1 cellular context compared by ENCODE assay signal in the genomic region with DNA sequence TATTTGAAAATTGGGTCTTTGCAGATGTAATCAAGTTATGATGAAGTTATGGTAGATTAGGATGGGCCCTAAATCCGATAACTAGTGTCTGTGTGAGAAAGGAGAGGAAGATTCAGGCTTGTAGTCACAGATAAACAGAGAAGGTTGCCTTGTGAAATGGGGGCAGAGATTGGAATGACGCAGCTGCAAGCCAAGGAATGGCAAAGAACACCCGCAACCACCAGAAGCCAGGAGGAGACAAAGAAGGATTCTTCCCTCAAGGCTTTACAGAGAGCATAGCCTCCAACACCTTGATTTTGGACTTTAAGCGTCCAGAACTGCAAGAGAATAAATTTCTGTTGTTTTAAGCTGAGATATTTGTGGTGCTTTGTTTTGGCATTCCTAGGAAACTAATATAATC.
TF ChIP-seq lines count a peak whose summit lies in the region.

No MANE protein-coding gene starts in this region.

TF ChIP-seq in WTC11, 78 proteins besides CTCF, POLR2A, EP300 and RAD21 (continued from another document):
- TF ChIP-seq, protein P1, sequence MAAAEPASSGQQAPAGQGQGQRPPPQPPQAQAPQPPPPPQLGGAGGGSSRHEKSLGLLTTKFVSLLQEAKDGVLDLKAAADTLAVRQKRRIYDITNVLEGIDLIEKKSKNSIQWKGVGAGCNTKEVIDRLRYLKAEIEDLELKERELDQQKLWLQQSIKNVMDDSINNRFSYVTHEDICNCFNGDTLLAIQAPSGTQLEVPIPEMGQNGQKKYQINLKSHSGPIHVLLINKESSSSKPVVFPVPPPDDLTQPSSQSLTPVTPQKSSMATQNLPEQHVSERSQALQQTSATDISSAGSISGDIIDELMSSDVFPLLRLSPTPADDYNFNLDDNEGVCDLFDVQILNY (CRISPR knock-in tag; IDR thresholded peaks at IDR 0.05) = no peak
- TF ChIP-seq OVOL2 (CRISPR knock-in tag; IDR thresholded peaks at IDR 0.05; ENCODE audit: borderline replicate concordance) (no peak), ZNF138 (CRISPR knock-in tag; conservative IDR thresholded peaks at IDR 0.05) (no peak), NR1H2 (CRISPR knock-in tag; IDR thresholded peaks at IDR 0.05) (no peak), GABPB1 (CRISPR knock-in tag; IDR thresholded peaks at IDR 0.05) (no peak), HMGA2 (CRISPR knock-in tag; IDR thresholded peaks at IDR 0.05) (no peak)
- TF ChIP-seq, protein P2, sequence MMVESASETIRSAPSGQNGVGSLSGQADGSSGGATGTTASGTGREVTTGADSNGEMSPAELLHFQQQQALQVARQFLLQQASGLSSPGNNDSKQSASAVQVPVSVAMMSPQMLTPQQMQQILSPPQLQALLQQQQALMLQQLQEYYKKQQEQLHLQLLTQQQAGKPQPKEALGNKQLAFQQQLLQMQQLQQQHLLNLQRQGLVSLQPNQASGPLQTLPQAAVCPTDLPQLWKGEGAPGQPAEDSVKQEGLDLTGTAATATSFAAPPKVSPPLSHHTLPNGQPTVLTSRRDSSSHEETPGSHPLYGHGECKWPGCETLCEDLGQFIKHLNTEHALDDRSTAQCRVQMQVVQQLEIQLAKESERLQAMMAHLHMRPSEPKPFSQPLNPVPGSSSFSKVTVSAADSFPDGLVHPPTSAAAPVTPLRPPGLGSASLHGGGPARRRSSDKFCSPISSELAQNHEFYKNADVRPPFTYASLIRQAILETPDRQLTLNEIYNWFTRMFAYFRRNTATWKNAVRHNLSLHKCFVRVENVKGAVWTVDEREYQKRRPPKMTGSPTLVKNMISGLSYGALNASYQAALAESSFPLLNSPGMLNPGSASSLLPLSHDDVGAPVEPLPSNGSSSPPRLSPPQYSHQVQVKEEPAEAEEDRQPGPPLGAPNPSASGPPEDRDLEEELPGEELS (CRISPR knock-in tag; IDR thresholded peaks at IDR 0.05) = no peak
- TF ChIP-seq, protein P3, sequence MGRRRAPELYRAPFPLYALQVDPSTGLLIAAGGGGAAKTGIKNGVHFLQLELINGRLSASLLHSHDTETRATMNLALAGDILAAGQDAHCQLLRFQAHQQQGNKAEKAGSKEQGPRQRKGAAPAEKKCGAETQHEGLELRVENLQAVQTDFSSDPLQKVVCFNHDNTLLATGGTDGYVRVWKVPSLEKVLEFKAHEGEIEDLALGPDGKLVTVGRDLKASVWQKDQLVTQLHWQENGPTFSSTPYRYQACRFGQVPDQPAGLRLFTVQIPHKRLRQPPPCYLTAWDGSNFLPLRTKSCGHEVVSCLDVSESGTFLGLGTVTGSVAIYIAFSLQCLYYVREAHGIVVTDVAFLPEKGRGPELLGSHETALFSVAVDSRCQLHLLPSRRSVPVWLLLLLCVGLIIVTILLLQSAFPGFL (CRISPR knock-in tag; IDR thresholded peaks at IDR 0.05; ENCODE audit: borderline replicate concordance) = no peak
- TF ChIP-seq, protein P4, sequence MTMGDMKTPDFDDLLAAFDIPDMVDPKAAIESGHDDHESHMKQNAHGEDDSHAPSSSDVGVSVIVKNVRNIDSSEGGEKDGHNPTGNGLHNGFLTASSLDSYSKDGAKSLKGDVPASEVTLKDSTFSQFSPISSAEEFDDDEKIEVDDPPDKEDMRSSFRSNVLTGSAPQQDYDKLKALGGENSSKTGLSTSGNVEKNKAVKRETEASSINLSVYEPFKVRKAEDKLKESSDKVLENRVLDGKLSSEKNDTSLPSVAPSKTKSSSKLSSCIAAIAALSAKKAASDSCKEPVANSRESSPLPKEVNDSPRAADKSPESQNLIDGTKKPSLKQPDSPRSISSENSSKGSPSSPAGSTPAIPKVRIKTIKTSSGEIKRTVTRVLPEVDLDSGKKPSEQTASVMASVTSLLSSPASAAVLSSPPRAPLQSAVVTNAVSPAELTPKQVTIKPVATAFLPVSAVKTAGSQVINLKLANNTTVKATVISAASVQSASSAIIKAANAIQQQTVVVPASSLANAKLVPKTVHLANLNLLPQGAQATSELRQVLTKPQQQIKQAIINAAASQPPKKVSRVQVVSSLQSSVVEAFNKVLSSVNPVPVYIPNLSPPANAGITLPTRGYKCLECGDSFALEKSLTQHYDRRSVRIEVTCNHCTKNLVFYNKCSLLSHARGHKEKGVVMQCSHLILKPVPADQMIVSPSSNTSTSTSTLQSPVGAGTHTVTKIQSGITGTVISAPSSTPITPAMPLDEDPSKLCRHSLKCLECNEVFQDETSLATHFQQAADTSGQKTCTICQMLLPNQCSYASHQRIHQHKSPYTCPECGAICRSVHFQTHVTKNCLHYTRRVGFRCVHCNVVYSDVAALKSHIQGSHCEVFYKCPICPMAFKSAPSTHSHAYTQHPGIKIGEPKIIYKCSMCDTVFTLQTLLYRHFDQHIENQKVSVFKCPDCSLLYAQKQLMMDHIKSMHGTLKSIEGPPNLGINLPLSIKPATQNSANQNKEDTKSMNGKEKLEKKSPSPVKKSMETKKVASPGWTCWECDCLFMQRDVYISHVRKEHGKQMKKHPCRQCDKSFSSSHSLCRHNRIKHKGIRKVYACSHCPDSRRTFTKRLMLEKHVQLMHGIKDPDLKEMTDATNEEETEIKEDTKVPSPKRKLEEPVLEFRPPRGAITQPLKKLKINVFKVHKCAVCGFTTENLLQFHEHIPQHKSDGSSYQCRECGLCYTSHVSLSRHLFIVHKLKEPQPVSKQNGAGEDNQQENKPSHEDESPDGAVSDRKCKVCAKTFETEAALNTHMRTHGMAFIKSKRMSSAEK (CRISPR knock-in tag; IDR thresholded peaks at IDR 0.05; ENCODE audit: borderline replicate concordance) = no peak
